In the genomic region with DNA sequence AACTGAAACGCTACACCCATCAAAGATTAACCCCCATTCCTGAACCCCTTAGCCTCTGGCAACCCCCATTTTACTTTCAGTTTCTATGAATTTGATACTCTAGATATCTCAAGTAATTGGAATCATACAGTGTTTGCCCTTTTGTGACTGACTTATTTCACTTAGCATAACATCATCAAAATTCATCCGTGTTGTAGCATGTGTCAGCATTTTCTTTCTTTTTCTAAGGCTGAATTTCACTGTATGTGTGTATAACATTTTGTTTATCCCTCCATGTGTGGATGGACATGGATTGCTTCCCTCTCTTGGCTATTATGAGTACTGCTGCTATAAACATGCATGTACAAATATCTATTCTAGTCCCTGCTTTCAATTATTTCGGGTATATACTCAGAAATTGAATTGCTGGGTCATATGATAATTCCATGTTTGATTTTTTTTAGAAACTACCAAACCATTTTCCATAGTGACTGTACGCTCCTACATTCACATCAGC, we compare ENCODE assay signal across 16 cellular contexts.
DNase-seq lines count a peak whose midpoint lies in the region; ATAC-seq, FAIRE-seq and TF ChIP-seq lines count a peak whose summit lies in the region.
"Had no signal": no experiment of that assay in that cellular context is flagged by ENCODE, and none has a peak within 500 bp of the region (broad histone marks: within the 10 kb centered on the region; RNA-seq: fewer than 3 reads in every experiment).

No MANE protein-coding gene starts in this region.

- no peak for TF ChIP-seq CTCF in D721Med (IDR thresholded peaks at IDR 0.05; ENCODE audit: insufficient read depth, missing control alignments)
- TF ChIP-seq CTCF in epithelial cell of esophagus (IDR thresholded peaks at IDR 0.05; ENCODE audit: insufficient read depth, low read depth, low read length, missing control alignments), result peak; percentile 47
- peak; percentile 12 to 34 (median 25) for TF ChIP-seq CTCF in nephron (IDR thresholded peaks at IDR 0.05; ENCODE audit: unreplicated experiment in 3 of 3)

- H3K4me3 Mint-ChIP-seq in nephron, result no peak overlapping the region
- H3K4me3 Mint-ChIP-seq: activated T-helper 17 cell treated with anti-CD3 and anti-CD28 coated beads, Interleukin-2, amount 50 U/mL, for 72 hours; HFFc6; naive thymus-derived CD4-positive, alpha-beta T cell; stimulated activated naive CD8-positive, alpha-beta T cell treated with anti-CD3 and anti-CD28 coated beads, Interleukin-15, Interleukin-2, amounts not matched to agents 100 ng/mL and 50 ng/mL, for 24 hours had no signal

- H3K27ac Mint-ChIP-seq in nephron, result no peak overlapping the region
- H3K27ac Mint-ChIP-seq: activated T-helper 17 cell treated with anti-CD3 and anti-CD28 coated beads, Interleukin-2, amount 50 U/mL, for 72 hours; HFFc6; naive thymus-derived CD4-positive, alpha-beta T cell; stimulated activated naive CD8-positive, alpha-beta T cell treated with anti-CD3 and anti-CD28 coated beads, Interleukin-15, Interleukin-2, amounts not matched to agents 100 ng/mL and 50 ng/mL, for 24 hours had no signal

- H3K36me3 Mint-ChIP-seq in nephron (ENCODE audit: low read depth), result no peaks in the 10 kb centered on the region
- H3K36me3 Mint-ChIP-seq: naive thymus-derived CD4-positive, alpha-beta T cell had no signal

- ATAC-seq in HG02763 (IDR thresholded peaks at IDR 0.05; ENCODE audit: unreplicated experiment) (no peak), GM21447 (IDR thresholded peaks at IDR 0.05; ENCODE audit: unreplicated experiment) (no peak)
- ATAC-seq: activated T-helper 17 cell treated with anti-CD3 and anti-CD28 coated beads, Interleukin-2, amount 50 U/mL, for 72 hours; naive thymus-derived CD4-positive, alpha-beta T cell; right cardiac atrium had no signal

- H3K4me1 Mint-ChIP-seq in nephron, result no peaks in the 10 kb centered on the region
- H3K4me1 Mint-ChIP-seq: activated T-helper 17 cell treated with anti-CD3 and anti-CD28 coated beads, Interleukin-2, amount 50 U/mL, for 72 hours; naive thymus-derived CD4-positive, alpha-beta T cell had no signal

- H3K9me3 Mint-ChIP-seq in nephron, result peaks cover 14% of the 10 kb centered on the region
- H3K9me3 Mint-ChIP-seq: activated T-helper 17 cell treated with anti-CD3 and anti-CD28 coated beads, Interleukin-2, amount 50 U/mL, for 72 hours; stimulated activated naive CD8-positive, alpha-beta T cell treated with anti-CD3 and anti-CD28 coated beads, Interleukin-15, Interleukin-2, amounts not matched to agents 100 ng/mL and 50 ng/mL, for 24 hours had no signal

- H3K4me3 ChIP-seq in epithelial cell of esophagus (ENCODE audit: low read length), result no peak overlapping the region
- H3K4me3 ChIP-seq: dorsolateral prefrontal cortex had no signal

- peaks cover 12% of the 10 kb centered on the region for H3K27me3 Mint-ChIP-seq in nephron (ENCODE audit: low read depth)

- DNase-seq in D721Med (ENCODE audit: insufficient read length, low spot score) (no peak), NCI-H69 (lab: John Stamatoyannopoulos, UW) (peak; percentile 5), epithelial cell of esophagus (ENCODE audit: low read depth) (peak; percentile 12), NCI-H128 (lab: John Stamatoyannopoulos, UW; ENCODE audit: unreplicated experiment) (no peak)
- DNase-seq: activated CD4-positive, alpha-beta T cell treated with anti-CD3 and anti-CD28 coated beads, Interleukin-2, amount 50 U/mL, for 1 hour; dorsolateral prefrontal cortex; HFFc6; naive thymus-derived CD4-positive, alpha-beta T cell; NCI-H1092 treated with DMSO at 0.1 percent for 48 hours; NCI-H510A treated with DMSO at 0.1 percent for 48 hours; right cardiac atrium had no signal

- peak; percentile 32 for FAIRE-seq in D721Med (lab: Jason Lieb, UNC)

Comparison
In these comparisons a context has a peak if more than half of its experiments do, and no peak if none do; other contexts are left out.
1. DNase-seq: peak in NCI-H69 (single experiment) and epithelial cell of esophagus (single experiment); none in D721Med (single experiment) and NCI-H128 (single experiment).